9 cellular contexts compared by ENCODE assay signal in the genomic region with DNA sequence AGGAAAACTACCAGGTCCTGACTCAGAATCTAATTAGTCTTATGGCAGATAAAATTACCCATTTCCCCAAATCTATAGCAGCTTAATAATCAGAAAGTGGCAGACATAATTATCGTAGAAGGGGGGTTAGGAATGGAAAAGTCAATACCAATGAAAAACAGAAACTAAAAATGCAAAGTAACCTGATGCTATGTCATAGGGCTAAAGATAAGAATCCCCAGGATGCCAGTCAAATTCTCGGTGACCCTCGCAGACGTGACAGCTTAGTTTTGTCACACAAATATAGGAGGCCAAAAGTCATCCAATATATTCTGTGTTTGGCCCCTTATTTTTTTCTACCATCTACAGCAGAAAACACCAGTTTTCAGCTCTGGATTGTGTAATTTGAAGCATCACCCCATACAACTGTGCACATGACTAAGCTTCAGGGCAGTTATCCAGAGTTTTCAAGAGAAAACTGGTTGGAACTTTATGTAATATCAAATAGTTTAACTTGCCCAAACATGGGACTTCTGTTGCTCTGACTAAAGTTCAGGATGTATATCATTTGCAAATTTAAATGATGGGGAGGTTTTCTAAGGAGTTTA. TPM values are rescaled to one million over a fixed set of nuclear protein-coding genes. Genes with fewer than 3 reads are reported as not detected.
DNase-seq lines count a peak whose midpoint lies in the region; ATAC-seq and TF ChIP-seq lines count a peak whose summit lies in the region.
"Had no signal": no experiment of that assay in that cellular context is flagged by ENCODE, and none has a peak within 500 bp of the region (broad histone marks: within the 10 kb centered on the region; RNA-seq: fewer than 3 reads in every experiment).

No MANE protein-coding gene starts in this region.

- TF ChIP-seq CTCF in fibroblast of the aortic adventitia (IDR thresholded peaks at IDR 0.05; ENCODE audit: insufficient read depth, low read length) (no peak), GM13976 (IDR thresholded peaks at IDR 0.05; ENCODE audit: borderline replicate concordance, control extremely low read depth, extremely low read depth, insufficient read depth, missing control alignments) (no peak)

- H3K4me3 ChIP-seq in GM08714 (ENCODE audit: low read length) (peak overlapping the region; percentile 16; the same call in 1 of the 2 replicates), fibroblast of the aortic adventitia (ENCODE audit: low read depth, low read length) (no peak overlapping the region)

- DNase-seq in HT1080 (ENCODE audit: low read depth), result peak; percentile 35
- peak; percentile 92 for DNase-seq in fibroblast of the aortic adventitia (ENCODE audit: low read depth)
- no peak for DNase-seq in GM13976 (ENCODE audit: low spot score)
- DNase-seq in islet precursor cell, result no peak
- no peak for DNase-seq in medulla oblongata (ENCODE audit: extremely low spot score)
- DNase-seq in SW480 (ENCODE audit: low spot score), result no peak
- DNase-seq: activated CD8-positive, alpha-beta T cell treated with anti-CD3 and anti-CD28 coated beads for 36 hours had no signal

- ATAC-seq in GM21737 (IDR thresholded peaks at IDR 0.05; ENCODE audit: unreplicated experiment), result peak; percentile 23
- ATAC-seq: activated CD8-positive, alpha-beta T cell treated with anti-CD3 and anti-CD28 coated beads for 36 hours had no signal

- in situ Hi-C loops in GM13976 (cut with MboI; ENCODE audit: low sequenced_read_pairs, unreplicated experiment), result no loop called here

RNA-seq across cellular contexts. Expression of a gene that starts 30.9 kb away (rescaled TPM):
- total RNA-seq in HT1080 (2014; rRNA removed; shearing (Covaris generic)), result not detected in 2 replicates
- not detected in 2 replicates for polyA plus RNA-seq in HT1080 (2015; cell fraction: cytosol; rRNA removed)
- polyA plus RNA-seq in HT1080 (2015; cell fraction: nucleus; rRNA removed), result not detected in 2 replicates
- not detected in 2 replicates for total RNA-seq in fibroblast of the aortic adventitia (ENCODE audit: low replicate concordance)
- total RNA-seq: activated CD8-positive, alpha-beta T cell treated with anti-CD3 and anti-CD28 coated beads for 36 hours had no signal

Comparison
In these comparisons a context has a peak if more than half of its experiments do, and no peak if none do; other contexts are left out.
1. DNase-seq: peak in HT1080 (single experiment) and fibroblast of the aortic adventitia (single experiment); none in GM13976 (single experiment), islet precursor cell (single experiment), medulla oblongata (single experiment) and SW480 (single experiment).